8 cellular contexts compared by ENCODE assay signal in the genomic region with DNA sequence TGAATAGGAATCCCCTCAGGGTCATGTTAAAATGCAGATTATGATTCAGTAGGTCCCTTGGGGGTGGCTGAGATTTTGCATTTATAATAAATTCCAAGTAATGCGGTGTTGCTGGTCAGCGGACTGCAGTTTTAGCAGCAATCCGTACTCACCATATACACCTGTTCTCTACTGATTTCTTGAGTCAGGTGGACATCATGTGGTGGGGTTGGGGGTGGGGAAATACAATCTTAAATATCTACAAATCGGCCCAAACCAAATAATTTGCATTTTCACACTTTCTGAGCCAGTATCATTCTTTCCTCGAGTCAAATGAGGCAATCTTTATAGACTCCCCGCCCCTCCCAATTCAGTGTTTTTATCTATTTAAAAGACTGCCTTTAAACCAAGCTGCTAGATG. TPM values are rescaled to one million over a fixed set of nuclear protein-coding genes. Genes with fewer than 3 reads are reported as not detected.
A peak's percentile ranks its signal among the peaks of the same experiment; 100 is the strongest.
DNase-seq lines count a peak whose midpoint lies in the region; ATAC-seq and TF ChIP-seq lines count a peak whose summit lies in the region.

No MANE protein-coding gene starts in this region.

- peak overlapping the region; percentile 72 for H3K27ac ChIP-seq in CD4-positive, alpha-beta memory T cell (ENCODE audit: low read depth, low read length)

- POLR2A ChIA-PET in CD4-positive, alpha-beta memory T cell (lab: Charles Lee; ENCODE audit: partially characterized antibody): no interaction called here

- intact Hi-C loops in CD4-positive, alpha-beta memory T cell (cut with micrococcal nuclease): loop anchor here (10.0 kb wide), 1 partner anchor 442 kb away; no protein-coding TSS in a partner anchor
- intact Hi-C loops in dendritic cell treated with granulocyte-macrophage colony-stimulating factor and Interleukin-4, amounts not matched to agents 40 ng/mL and 50 ng/mL, for 4 days (cut with micrococcal nuclease): loop anchor here (5.0 to 10.0 kb wide), 2 partner anchors 369 to 442 kb away; no protein-coding TSS in a partner anchor
- intact Hi-C loops in posterior vena cava (cut with DNase I): no loop called here

- peak overlapping the region; percentile 95 to 97 (median 96) for H3K4me3 Mint-ChIP-seq in CD4-positive, alpha-beta memory T cell
- peak overlapping the region; percentile 97 for H3K4me3 Mint-ChIP-seq in dendritic cell treated with granulocyte-macrophage colony-stimulating factor and Interleukin-4, amounts not matched to agents 40 ng/mL and 50 ng/mL, for 4 days
- peak overlapping the region; percentile 97 for H3K4me3 Mint-ChIP-seq in nephron progenitor cell

- TF ChIP-seq CTCF in LNCaP clone FGC (IDR thresholded peaks at IDR 0.05; ENCODE audit: control insufficient read depth, extremely low read depth, insufficient read depth): no peak
- no peak for TF ChIP-seq CTCF in nephron progenitor cell (IDR thresholded peaks at IDR 0.05)

- H3K9me3 Mint-ChIP-seq in CD4-positive, alpha-beta memory T cell: peaks cover 0 to 2% (median 0%) of the 10 kb centered on the region in 8 donors
- H3K9me3 Mint-ChIP-seq in dendritic cell treated with granulocyte-macrophage colony-stimulating factor and Interleukin-4, amounts not matched to agents 40 ng/mL and 50 ng/mL, for 4 days: no peaks in the 10 kb centered on the region
- H3K9me3 Mint-ChIP-seq in nephron progenitor cell: no peaks in the 10 kb centered on the region

- H3K27me3 ChIP-seq in CD4-positive, alpha-beta memory T cell (ENCODE audit: insufficient read depth, low read length): no peaks in the 10 kb centered on the region

- no peaks in the 10 kb centered on the region for H3K36me3 ChIP-seq in CD4-positive, alpha-beta memory T cell (ENCODE audit: insufficient read depth, low read length)

- H3K9me3 ChIP-seq in CD4-positive, alpha-beta memory T cell (ENCODE audit: control insufficient read depth in 1 of 2, low read length in 2 of 2): no peaks in the 10 kb centered on the region

- peaks cover 10 to 23% (median 16%) of the 10 kb centered on the region in 4 donors for H3K4me1 Mint-ChIP-seq in CD4-positive, alpha-beta memory T cell
- H3K4me1 Mint-ChIP-seq in dendritic cell treated with granulocyte-macrophage colony-stimulating factor and Interleukin-4, amounts not matched to agents 40 ng/mL and 50 ng/mL, for 4 days (ENCODE audit: low read depth): peaks cover 13% of the 10 kb centered on the region
- peaks cover 19% of the 10 kb centered on the region for H3K4me1 Mint-ChIP-seq in nephron progenitor cell

- no peak for ATAC-seq in activated CD4-positive, CD25-positive, alpha-beta regulatory T cell treated with anti-CD3 and anti-CD28 coated beads, Interleukin-2, amount 50 U/mL, for 24 hours
- no peak for ATAC-seq in GM19351 (IDR thresholded peaks at IDR 0.05; ENCODE audit: unreplicated experiment)

- CTCF ChIA-PET in CD4-positive, alpha-beta memory T cell (lab: Charles Lee; ENCODE audit: partially characterized antibody): no interaction called here

- H3K27me3 Mint-ChIP-seq in CD4-positive, alpha-beta memory T cell: no peaks in the 10 kb centered on the region
- peaks cover 13% of the 10 kb centered on the region for H3K27me3 Mint-ChIP-seq in dendritic cell treated with granulocyte-macrophage colony-stimulating factor and Interleukin-4, amounts not matched to agents 40 ng/mL and 50 ng/mL, for 4 days
- peaks cover 29% of the 10 kb centered on the region for H3K27me3 Mint-ChIP-seq in nephron progenitor cell (ENCODE audit: low read depth, poor library complexity)

- H3K4me1 ChIP-seq in CD4-positive, alpha-beta memory T cell (ENCODE audit: insufficient read depth, low read length): peaks cover 15% of the 10 kb centered on the region

- H3K4me3 ChIP-seq in CD4-positive, alpha-beta memory T cell (ENCODE audit: low read length in 2 of 2): peak overlapping the region in 1 of 2 donors; percentile 98
- peak overlapping the region; percentile 87 for H3K4me3 ChIP-seq in LNCaP clone FGC (ENCODE audit: low read depth, low read length)

- peaks cover 3 to 9% of the 10 kb centered on the region in 2 donors for H3K36me3 Mint-ChIP-seq in CD4-positive, alpha-beta memory T cell
- peaks cover 9% of the 10 kb centered on the region for H3K36me3 Mint-ChIP-seq in dendritic cell treated with granulocyte-macrophage colony-stimulating factor and Interleukin-4, amounts not matched to agents 40 ng/mL and 50 ng/mL, for 4 days (ENCODE audit: low read depth)
- H3K36me3 Mint-ChIP-seq in nephron progenitor cell (ENCODE audit: low read depth): no peaks in the 10 kb centered on the region

- DNase-seq in CD4-positive, alpha-beta memory T cell: no peak
- no peak for DNase-seq in LNCaP clone FGC (ENCODE audit: low read depth)
- DNase-seq in nephron progenitor cell: no peak
- no peak for DNase-seq in posterior vena cava (ENCODE audit: low spot score)
- no peak for DNase-seq in NCI-H2029 treated with DMSO at 0.1 percent for 48 hours (lab: John Stamatoyannopoulos, UW)

- H3K27ac Mint-ChIP-seq in CD4-positive, alpha-beta memory T cell: peak overlapping the region; percentile 1 to 93 (median 75)
- H3K27ac Mint-ChIP-seq in dendritic cell treated with granulocyte-macrophage colony-stimulating factor and Interleukin-4, amounts not matched to agents 40 ng/mL and 50 ng/mL, for 4 days: peak overlapping the region; percentile 90
- peak overlapping the region; percentile 80 for H3K27ac Mint-ChIP-seq in nephron progenitor cell

RNA-seq across cellular contexts. Expression of a gene that starts 0.9 kb away (rescaled TPM):
- total RNA-seq in CD4-positive, alpha-beta memory T cell: 1 to 10 TPM; 3.4 to 3.7 TPM
- polyA plus RNA-seq in CD4-positive, alpha-beta memory T cell: 1 to 10 TPM; 4.2 to 8.5 TPM
- 10 to 100 TPM in 1 of 2 donors, 1 to 10 TPM in 1; 9.4 to 15.5 TPM for total RNA-seq in posterior vena cava

Comparison
In these comparisons a context has a peak if more than half of its experiments do, and no peak if none do; other contexts are left out.
1. intact Hi-C loops: an anchor here in CD4-positive, alpha-beta memory T cell (10.0 kb wide) and dendritic cell treated with granulocyte-macrophage colony-stimulating factor and Interleukin-4, amounts not matched to agents 40 ng/mL and 50 ng/mL, for 4 days (5.0 to 10.0 kb wide); none called in posterior vena cava.